In the genomic region with DNA sequence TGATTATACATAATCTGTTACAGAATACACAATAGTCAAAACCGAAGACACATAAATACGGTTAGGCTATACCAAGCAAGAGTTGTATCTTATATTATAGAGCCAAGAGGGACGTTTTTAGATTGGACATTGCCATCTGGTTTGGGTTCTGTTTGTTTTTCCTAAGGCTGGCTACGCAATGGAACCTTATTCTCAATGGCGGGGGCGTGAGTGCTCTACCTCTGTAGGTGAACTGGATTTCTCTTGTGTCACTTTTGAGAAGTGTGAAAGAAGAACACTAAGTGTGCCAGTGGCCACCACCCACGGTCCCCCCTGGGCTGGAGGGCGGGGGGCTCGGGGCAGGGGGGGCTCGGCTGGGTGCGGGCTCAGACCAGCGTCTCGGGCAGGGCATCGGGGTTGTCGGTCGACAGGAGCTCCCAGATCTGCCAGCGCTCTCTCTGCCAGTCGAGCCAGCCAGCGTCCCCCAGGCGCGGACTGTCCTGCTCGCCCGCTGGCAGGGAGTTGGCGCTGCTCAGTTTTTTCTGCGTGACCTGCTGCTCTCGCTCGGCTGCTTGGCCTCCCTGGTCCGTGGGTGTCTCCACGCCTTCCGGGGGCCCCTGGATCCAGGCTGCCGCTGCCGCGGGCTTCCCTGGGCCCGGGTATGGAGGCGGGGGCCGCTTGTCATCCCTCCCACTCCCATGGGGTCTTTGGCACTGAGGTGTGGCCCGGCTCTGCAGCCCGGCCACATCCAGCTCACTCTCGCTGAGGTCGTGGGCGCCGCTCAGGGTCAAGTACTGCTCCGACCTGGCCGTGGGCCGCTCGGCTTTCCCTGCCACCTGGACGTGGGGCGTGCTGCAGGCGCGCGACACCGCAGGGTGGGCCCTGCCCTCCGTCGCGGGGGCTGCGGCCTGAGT, we compare ENCODE assay signal across 20 cellular contexts.
"Had no signal": no experiment of that assay in that cellular context is flagged by ENCODE, and none has a peak within 500 bp of the region (broad histone marks: within the 10 kb centered on the region; RNA-seq: fewer than 3 reads in every experiment).

No MANE protein-coding gene starts in this region.

- H3K4me3 Mint-ChIP-seq: activated naive CD4-positive, alpha-beta T cell treated with anti-CD3 and anti-CD28 coated beads for 36 hours; activated naive CD8-positive, alpha-beta T cell treated with anti-CD3 and anti-CD28 coated beads, Interleukin-2, amount 50 U/mL, for 24 hours; effector memory CD8-positive, alpha-beta T cell; immature natural killer cell; nephron; stimulated activated effector memory CD8-positive, alpha-beta T cell treated with anti-CD3 and anti-CD28 coated beads, Interleukin-12 subunit alpha, Interleukin-12 subunit beta, amount 100 ng/mL, for 72 hours had no signal

- H3K27ac ChIP-seq: epithelial cell of prostate, gastrocnemius medialis, heart left ventricle, psoas muscle, thyroid gland, uterus, VCaP had no signal

- H3K36me3 ChIP-seq: gastrocnemius medialis, thyroid gland, uterus had no signal

- H3K9me3 ChIP-seq: gastrocnemius medialis, heart left ventricle, psoas muscle, thyroid gland, uterus had no signal

- ATAC-seq: activated naive CD8-positive, alpha-beta T cell treated with anti-CD3 and anti-CD28 coated beads, Interleukin-2, amount 50 U/mL, for 24 hours; effector memory CD8-positive, alpha-beta T cell; gastrocnemius medialis; left cardiac atrium; psoas muscle; stimulated activated effector memory CD8-positive, alpha-beta T cell treated with anti-CD3 and anti-CD28 coated beads, Interleukin-12 subunit alpha, Interleukin-12 subunit beta, amount 100 ng/mL, for 72 hours had no signal

- H3K27ac Mint-ChIP-seq: activated naive CD4-positive, alpha-beta T cell treated with anti-CD3 and anti-CD28 coated beads for 36 hours; activated naive CD8-positive, alpha-beta T cell treated with anti-CD3 and anti-CD28 coated beads, Interleukin-2, amount 50 U/mL, for 24 hours; activated T-helper 2 cell treated with anti-CD3 and anti-CD28 coated beads, Interferon-gamma antibody, Interleukin-2, Interleukin-4, amounts not matched to agents 10 μg/mL and 5 μg/mL and 100 μg/mL, durations not matched to agents 14 hours and 24 hours and 36 hours; effector memory CD8-positive, alpha-beta T cell; immature natural killer cell; nephron; stimulated activated effector memory CD8-positive, alpha-beta T cell treated with anti-CD3 and anti-CD28 coated beads, Interleukin-12 subunit alpha, Interleukin-12 subunit beta, amount 100 ng/mL, for 72 hours had no signal

- H3K4me1 ChIP-seq: psoas muscle, thyroid gland, uterus had no signal

- DNase-seq: activated CD4-positive, alpha-beta T cell treated with anti-CD3 and anti-CD28 coated beads for 1 hour; activated CD4-positive, alpha-beta T cell treated with anti-CD3 and anti-CD28 coated beads, Interleukin-2, amount 50 U/mL, for 48 hours; activated naive CD4-positive, alpha-beta T cell treated with anti-CD3 and anti-CD28 coated beads for 36 hours; activated naive CD8-positive, alpha-beta T cell treated with anti-CD3 and anti-CD28 coated beads, Interleukin-2, amount 50 U/mL, for 24 hours; cortex of kidney; effector memory CD8-positive, alpha-beta T cell; gastrocnemius medialis; immature natural killer cell; left cardiac atrium; stimulated activated CD4-positive, alpha-beta T cell treated with anti-CD3 and anti-CD28 coated beads, Interleukin-12 subunit alpha, Interleukin-12 subunit beta, amount 100 ng/mL, for 4 hours; stimulated activated CD4-positive, alpha-beta T cell treated with anti-CD3 and anti-CD28 coated beads, Interleukin-2, amount 100 ng/mL, for 24 hours; thyroid gland; uterus had no signal

- H3K36me3 Mint-ChIP-seq: immature natural killer cell; stimulated activated effector memory CD8-positive, alpha-beta T cell treated with anti-CD3 and anti-CD28 coated beads, Interleukin-12 subunit alpha, Interleukin-12 subunit beta, amount 100 ng/mL, for 72 hours had no signal

- H3K4me1 Mint-ChIP-seq: immature natural killer cell; stimulated activated effector memory CD8-positive, alpha-beta T cell treated with anti-CD3 and anti-CD28 coated beads, Interleukin-12 subunit alpha, Interleukin-12 subunit beta, amount 100 ng/mL, for 72 hours had no signal

- H3K27me3 ChIP-seq: gastrocnemius medialis, thyroid gland, uterus had no signal

- H3K4me3 ChIP-seq: gastrocnemius medialis, heart left ventricle, psoas muscle, thyroid gland, uterus had no signal

- H3K9me3 Mint-ChIP-seq: activated naive CD4-positive, alpha-beta T cell treated with anti-CD3 and anti-CD28 coated beads for 36 hours; activated naive CD8-positive, alpha-beta T cell treated with anti-CD3 and anti-CD28 coated beads, Interleukin-2, amount 50 U/mL, for 24 hours; activated T-helper 2 cell treated with anti-CD3 and anti-CD28 coated beads, Interferon-gamma antibody, Interleukin-2, Interleukin-4, amounts not matched to agents 10 μg/mL and 5 μg/mL and 100 μg/mL, durations not matched to agents 14 hours and 24 hours and 36 hours; effector memory CD8-positive, alpha-beta T cell; immature natural killer cell; nephron; stimulated activated effector memory CD8-positive, alpha-beta T cell treated with anti-CD3 and anti-CD28 coated beads, Interleukin-12 subunit alpha, Interleukin-12 subunit beta, amount 100 ng/mL, for 72 hours had no signal

- H3K27me3 Mint-ChIP-seq: activated naive CD8-positive, alpha-beta T cell treated with anti-CD3 and anti-CD28 coated beads, Interleukin-2, amount 50 U/mL, for 24 hours had no signal
